8 cellular contexts compared by ENCODE assay signal in the genomic region with DNA sequence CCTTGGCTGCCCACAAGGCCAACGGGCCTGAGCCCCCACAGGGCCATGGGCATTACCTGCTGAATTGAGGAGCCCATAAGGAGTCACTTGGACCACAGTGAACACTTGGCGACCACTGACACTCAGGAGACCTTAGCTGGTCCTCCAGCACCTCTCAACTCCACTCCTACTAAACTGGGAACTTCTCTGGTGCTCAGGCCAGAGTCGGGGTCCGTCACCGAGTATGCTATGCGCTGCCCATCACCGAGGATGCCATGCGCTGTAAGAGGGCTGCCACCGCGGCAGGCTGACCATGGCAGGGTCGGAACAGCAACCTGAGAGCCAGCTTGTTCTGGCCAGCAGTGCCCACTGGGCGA. TPM values are rescaled to one million over a fixed set of nuclear protein-coding genes. Genes with fewer than 3 reads are reported as not detected.
DNase-seq lines count a peak whose midpoint lies in the region; ATAC-seq and TF ChIP-seq lines count a peak whose summit lies in the region.

No MANE protein-coding gene starts in this region.

- H3K27me3 ChIP-seq in heart left ventricle (no peaks in the 10 kb centered on the region), vagina (no peaks in the 10 kb centered on the region)

- H3K27ac ChIP-seq in heart left ventricle = peak overlapping the region; percentile 98 to 100 (median 99)
- peak overlapping the region; percentile 99 for H3K27ac ChIP-seq in vagina

- TF ChIP-seq POLR2A in heart left ventricle (IDR thresholded peaks at IDR 0.05) (no peak), vagina (IDR thresholded peaks at IDR 0.05) (no peak)

- intact Hi-C loops in heart left ventricle (cut with DNase I) (loop anchor here in 4 of 10 donors (2.0 to 10.0 kb wide), 4 partner anchors 13 to 195 kb away; a partner anchor contains a TSS), cardiac septum (cut with DNase I) (no loop called here), vagina (cut with DNase I) (loop anchor here (2.0 kb wide), 1 partner anchor 13 kb away; a partner anchor contains a TSS)

- H3K36me3 ChIP-seq in heart left ventricle = peaks cover 0 to 33% (median 27%) of the 10 kb centered on the region in 9 donors
- peaks cover 0 to 28% of the 10 kb centered on the region in 2 donors for H3K36me3 ChIP-seq in vagina

- ATAC-seq in heart left ventricle = no peak

- peaks cover 52% of the 10 kb centered on the region for H3K4me1 Mint-ChIP-seq in brain
- peaks cover 36% of the 10 kb centered on the region for H3K4me1 Mint-ChIP-seq in mesothelial cell of epicardium

- no peak for DNase-seq in heart left ventricle
- no peak for DNase-seq in cardiac septum (ENCODE audit: low spot score)
- DNase-seq in mesothelial cell of epicardium (ENCODE audit: low spot score in 2 of 2, unreplicated experiment in 2 of 2) = no peak
- DNase-seq in vagina (ENCODE audit: extremely low spot score in 2 of 2) = no peak
- no peak for DNase-seq in occipital lobe (lab: John Stamatoyannopoulos, UW)
- DNase-seq in GOT3 (lab: John Stamatoyannopoulos, UW) = no peak
- DNase-seq in GM19240 (ENCODE audit: insufficient read length, low spot score) = no peak

- peaks cover 24 to 73% (median 66%) of the 10 kb centered on the region in 12 donors for H3K4me1 ChIP-seq in heart left ventricle
- H3K4me1 ChIP-seq in vagina = peaks cover 73% of the 10 kb centered on the region

- peak overlapping the region; percentile 67 to 100 (median 99) for H3K4me3 ChIP-seq in heart left ventricle
- peak overlapping the region; percentile 85 to 99 for H3K4me3 ChIP-seq in vagina

- H3K27me3 Mint-ChIP-seq in brain = peaks cover 7% of the 10 kb centered on the region
- H3K27me3 Mint-ChIP-seq in mesothelial cell of epicardium (ENCODE audit: low read depth) = no peaks in the 10 kb centered on the region

- peaks cover 0 to 4% (median 0%) of the 10 kb centered on the region in 5 experiments for H3K9me3 Mint-ChIP-seq in brain
- no peaks in the 10 kb centered on the region for H3K9me3 Mint-ChIP-seq in mesothelial cell of epicardium

- TF ChIP-seq CTCF in heart left ventricle (IDR thresholded peaks at IDR 0.05) (no peak), brain (conservative IDR thresholded peaks at IDR 0.05) (no peak), mesothelial cell of epicardium (IDR thresholded peaks at IDR 0.05; ENCODE audit: unreplicated experiment) (no peak), vagina (IDR thresholded peaks at IDR 0.05) (no peak)

- WGBS in heart left ventricle, 4 donors = 28 to 40% (median 32%) methylated on average over 12 of the region's 12 CpGs

- peaks cover 43% of the 10 kb centered on the region for H3K36me3 Mint-ChIP-seq in brain
- peaks cover 10% of the 10 kb centered on the region for H3K36me3 Mint-ChIP-seq in mesothelial cell of epicardium

- H3K9me3 ChIP-seq in heart left ventricle (no peaks in the 10 kb centered on the region), vagina (no peaks in the 10 kb centered on the region)

- H3K27ac Mint-ChIP-seq in brain = peak overlapping the region; percentile 88 to 98 (median 95)
- H3K27ac Mint-ChIP-seq in mesothelial cell of epicardium = peak overlapping the region; percentile 96

- H3K4me3 Mint-ChIP-seq in brain = peak overlapping the region; percentile 76 to 87 (median 84)
- H3K4me3 Mint-ChIP-seq in mesothelial cell of epicardium = peak overlapping the region; percentile 73

RNA-seq across cellular contexts. Expression of a gene that starts 0.6 kb away (rescaled TPM):
- total RNA-seq in heart left ventricle (100 to 1,000 TPM; 266 to 747 (median 402) TPM), cardiac septum (372 TPM), mesothelial cell of epicardium (145 to 149 TPM (median 146 TPM) in 3 replicates), vagina (373 TPM), occipital lobe (53.5 TPM)
- polyA plus RNA-seq in heart left ventricle (100 to 1,000 TPM; 177 to 266 TPM), brain (ENCODE audit: insufficient read depth, low read depth, low replicate concordance) (235 TPM)

RNA-seq across cellular contexts. Expression of a gene that starts 13.4 kb away (rescaled TPM):
- total RNA-seq in heart left ventricle (100 to 1,000 TPM in 6 of 9 donors, 10 to 100 TPM in 3; 84.2 to 209 (median 112) TPM), cardiac septum (160 TPM), mesothelial cell of epicardium (131 to 133 TPM (median 131 TPM) in 3 replicates), vagina (95.5 TPM), occipital lobe (47.4 TPM)
- polyA plus RNA-seq in heart left ventricle (10 to 100 TPM; 49.6 to 89.7 TPM), brain (ENCODE audit: insufficient read depth, low read depth, low replicate concordance) (174 TPM)

RNA-seq across cellular contexts. Expression of a gene that starts 26.3 kb away (rescaled TPM):
- 10 to 100 TPM in 4 of 9 donors, 1 to 10 TPM in 5; 4.5 to 16.7 (median 9.5) TPM for total RNA-seq in heart left ventricle
- polyA plus RNA-seq in heart left ventricle = 10 to 100 TPM in 1 of 2 donors, 1 to 10 TPM in 1; 3.3 to 13.8 TPM
- 12.8 TPM for total RNA-seq in cardiac septum
- polyA plus RNA-seq in brain (ENCODE audit: insufficient read depth, low read depth, low replicate concordance) = 1.9 TPM
- 4.7 to 5.2 TPM (median 5.0 TPM) in 3 replicates for total RNA-seq in mesothelial cell of epicardium
- total RNA-seq in vagina = 10.6 TPM
- 1.7 TPM for total RNA-seq in occipital lobe

RNA-seq across cellular contexts. Expression of a gene that starts 38.5 kb away (rescaled TPM):
- total RNA-seq in heart left ventricle = 10 to 100 TPM in 6 of 9 donors, 1 to 10 TPM in 3; 8.5 to 14.4 (median 12.3) TPM
- 10 to 100 TPM; 10.4 to 24.1 TPM for polyA plus RNA-seq in heart left ventricle
- 15.3 TPM for total RNA-seq in cardiac septum
- polyA plus RNA-seq in brain (ENCODE audit: insufficient read depth, low read depth, low replicate concordance) = 24.3 TPM
- total RNA-seq in mesothelial cell of epicardium = 44.1 to 48.2 TPM (median 47.0 TPM) in 3 replicates
- total RNA-seq in vagina = 53.8 TPM
- total RNA-seq in occipital lobe = 26.7 TPM
